Comparison of ENCODE assay signal across 20 cellular contexts in the genomic region with DNA sequence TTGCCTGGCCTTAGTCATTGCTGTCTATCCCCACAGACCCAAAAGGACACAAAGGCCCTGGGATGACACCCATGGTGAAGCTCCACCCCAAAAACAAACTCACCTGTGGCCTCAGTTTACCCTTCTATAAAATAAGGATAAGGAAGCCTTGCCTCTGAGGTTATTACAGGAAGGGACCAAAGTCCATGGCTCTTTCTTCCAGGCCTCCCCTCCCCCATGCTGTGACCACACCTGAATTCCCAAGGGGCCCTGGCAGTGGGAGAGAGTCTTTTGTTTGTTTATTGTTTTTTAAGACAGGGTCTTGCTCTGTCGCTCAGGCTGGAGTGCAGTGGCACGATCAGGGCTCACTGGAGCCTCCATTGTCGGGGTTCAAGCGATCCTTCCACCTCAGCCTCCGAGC. TPM values are rescaled to one million over a fixed set of nuclear protein-coding genes. Genes with fewer than 3 reads are reported as not detected.
"Had no signal": no experiment of that assay in that cellular context is flagged by ENCODE, and none has a peak within 500 bp of the region (broad histone marks: within the 10 kb centered on the region; RNA-seq: fewer than 3 reads in every experiment).

No MANE protein-coding gene starts in this region.

- H3K4me3 ChIP-seq: ascending aorta, coronary artery, gastroesophageal sphincter, heart left ventricle, ovary, sigmoid colon, spleen, testis had no signal

- H3K4me1 ChIP-seq: ascending aorta, gastroesophageal sphincter, testis had no signal

- H3K36me3 ChIP-seq: ovary had no signal

- DNase-seq: activated CD4-positive, alpha-beta T cell treated with anti-CD3 and anti-CD28 coated beads, Interleukin-2, amount 50 U/mL, for 1 hour; activated CD4-positive, CD25-positive, alpha-beta regulatory T cell treated with anti-CD3 and anti-CD28 coated beads, Interleukin-2, amount 50 U/mL, for 72 hours; activated CD8-positive, alpha-beta memory T cell treated with anti-CD3 and anti-CD28 coated beads, Interleukin-2, amount 50 U/mL, for 4 hours; activated effector memory CD4-positive, alpha-beta T cell treated with Interleukin-2 at 50 U/mL for 16 hours; activated naive CD4-positive, alpha-beta T cell treated with anti-CD3 and anti-CD28 coated beads, Interleukin-2, amount 50 U/mL, for 16 hours; activated T-cell treated with anti-CD3 and anti-CD28 coated beads, Interleukin-2, amount 50 U/mL, for 48 hours; heart left ventricle; left ventricle myocardium superior; natural killer cell; ovary; sigmoid colon; spleen; stimulated activated CD4-positive, alpha-beta T cell treated with anti-CD3 and anti-CD28 coated beads, Interleukin-4, amount 100 ng/mL, for 4 hours; testis had no signal

- FAIRE-seq: endometrium had no signal

- H3K27ac ChIP-seq: ascending aorta, coronary artery, gastroesophageal sphincter, heart left ventricle, ovary, sigmoid colon, spleen, testis had no signal

- ATAC-seq: esophagus mucosa; gastroesophageal sphincter; stimulated activated memory B cell treated with anti-CD40 and anti-IgM and Interleukin-4, amounts not matched to agents 10 μg/mL and 1 μg/mL and 100 μg/mL, for 72 hours had no signal

- H3K27me3 ChIP-seq: ascending aorta, gastroesophageal sphincter, heart left ventricle, ovary, sigmoid colon, spleen, testis had no signal

- H3K9me3 ChIP-seq: ascending aorta, gastroesophageal sphincter, heart left ventricle, ovary, sigmoid colon, spleen, testis had no signal

RNA-seq across cellular contexts. Expression of a gene that starts 56.8 kb away (rescaled TPM):
- total RNA-seq: ascending aorta, left ventricle myocardium superior, natural killer cell, sigmoid colon had no signal
- polyA plus RNA-seq: ovary had no signal
